12 cellular contexts compared by ENCODE assay signal in genomic region chr3:128369106-128369708, GRCh38.
"Had no signal": no experiment of that assay in that cellular context is flagged by ENCODE, and none has a peak within 500 bp of the region (broad histone marks: within the 10 kb centered on the region; RNA-seq: fewer than 3 reads in every experiment).

No MANE protein-coding gene starts in this region.

- H3K4me3 ChIP-seq: neural progenitor cell, pancreas, upper lobe of right lung had no signal

- ATAC-seq: foreskin keratinocyte, upper lobe of right lung had no signal

- H3K4me2 ChIP-seq: neural progenitor cell had no signal

- H3K9me3 ChIP-seq: pancreas, upper lobe of right lung had no signal

- H3K4me1 Mint-ChIP-seq: activated naive CD4-positive, alpha-beta T cell treated with anti-CD3 and anti-CD28 coated beads, Interleukin-2, amount 50 U/mL, for 24 hours had no signal

- H3K9ac ChIP-seq: neural progenitor cell had no signal

- H2AFZ ChIP-seq: neural progenitor cell had no signal

- FAIRE-seq: pancreas had no signal

- H3K27ac ChIP-seq: foreskin keratinocyte, neural progenitor cell, pancreas, upper lobe of right lung had no signal

- H3K27ac Mint-ChIP-seq: activated naive CD4-positive, alpha-beta T cell treated with anti-CD3 and anti-CD28 coated beads, Interleukin-2, amount 50 U/mL, for 24 hours had no signal

- H3K4me3 Mint-ChIP-seq: activated naive CD4-positive, alpha-beta T cell treated with anti-CD3 and anti-CD28 coated beads, Interleukin-2, amount 50 U/mL, for 24 hours had no signal

- H3K27me3 ChIP-seq: foreskin keratinocyte, neural progenitor cell, pancreas, upper lobe of right lung had no signal

- H3K27me3 Mint-ChIP-seq: activated naive CD4-positive, alpha-beta T cell treated with anti-CD3 and anti-CD28 coated beads, Interleukin-2, amount 50 U/mL, for 24 hours had no signal

- DNase-seq: activated effector memory CD4-positive, alpha-beta T cell treated with Interleukin-2 at 50 U/mL for 16 hours; amygdala; foreskin keratinocyte; head of caudate nucleus; islet precursor cell; retina; stimulated activated CD4-positive, alpha-beta T cell treated with anti-CD3 and anti-CD28 coated beads, Interleukin-1b, Interleukin-23, amount 100 ng/mL, for 48 hours; stimulated activated naive CD4-positive, alpha-beta T cell treated with Interleukin-2 at 50 U/mL for 16 hours; upper lobe of right lung had no signal

- H3K9me3 Mint-ChIP-seq: activated naive CD4-positive, alpha-beta T cell treated with anti-CD3 and anti-CD28 coated beads, Interleukin-2, amount 50 U/mL, for 24 hours; neural progenitor cell had no signal

- H3K4me1 ChIP-seq: foreskin keratinocyte, pancreas had no signal

- H3K36me3 ChIP-seq: neural progenitor cell, pancreas had no signal
